ENCODE assay signal across 18 cellular contexts in genomic region chr4:113881256-113881655, GRCh38.
DNase-seq lines count a peak whose midpoint lies in the region; ATAC-seq, FAIRE-seq and TF ChIP-seq lines count a peak whose summit lies in the region.
"Had no signal": no experiment of that assay in that cellular context is flagged by ENCODE, and none has a peak within 500 bp of the region (broad histone marks: within the 10 kb centered on the region; RNA-seq: fewer than 3 reads in every experiment).

No MANE protein-coding gene starts in this region.

- POLR2A ChIA-PET in Panc1 (lab: Charles Lee): no interaction called here
- POLR2A ChIA-PET in H1 (lab: Charles Lee; ENCODE audit: partially characterized antibody): no interaction called here

- H3K14ac ChIP-seq in H1 (ENCODE audit: insufficient read length): no peak overlapping the region

- no peak for FAIRE-seq in H1 (lab: Jason Lieb, UNC)

- no peak for TF ChIP-seq EP300 in H1 (IDR thresholded peaks at IDR 0.05; ENCODE audit: borderline replicate concordance in 1 of 2, low read depth in 2 of 2, low read length in 2 of 2)

- no peak overlapping the region for H2BK5ac ChIP-seq in H1 (ENCODE audit: low read depth, low read length)

- intact Hi-C loops in Panc1 (cut with micrococcal nuclease; ENCODE audit: unreplicated experiment) (no loop called here), adrenal gland (cut with DNase I) (no loop called here)

- no peak overlapping the region for H4K91ac ChIP-seq in H1 (replicated peaks; ENCODE audit: insufficient read length, low read length)

- H4K20me1 ChIP-seq in H1 (replicated peaks in 1 of 2; ENCODE audit: control insufficient read depth in 1 of 2, insufficient read depth in 2 of 2, low read length in 2 of 2): no peaks in the 10 kb centered on the region
- H4K20me1 ChIP-seq in osteoblast (ENCODE audit: insufficient read depth, low read length): no peaks in the 10 kb centered on the region

- TF ChIP-seq CTCF in Panc1 (IDR thresholded peaks at IDR 0.05): no peak
- TF ChIP-seq CTCF in H1 (IDR thresholded peaks at IDR 0.05; ENCODE audit: control extremely low read depth in 1 of 3, insufficient read depth in 1 of 3, low read depth in 1 of 3, low read length in 3 of 3): no peak
- no peak for TF ChIP-seq CTCF in osteoblast (IDR thresholded peaks at IDR 0.05; ENCODE audit: extremely low read depth, low read depth, low read length)
- no peak for TF ChIP-seq CTCF in adrenal gland (IDR thresholded peaks at IDR 0.05)

- no peak overlapping the region for H2AK5ac ChIP-seq in H1 (ENCODE audit: low read depth, low read length)

- ATAC-seq in Panc1: no peak
- ATAC-seq: left colon; stimulated activated naive B cell treated with anti-CD40 and anti-IgM and Interleukin-4, amounts not matched to agents 10 μg/mL and 1 μg/mL and 100 μg/mL, for 72 hours had no signal

- H2BK15ac ChIP-seq in H1 (ENCODE audit: low read length): no peak overlapping the region

- no peak overlapping the region for H2BK12ac ChIP-seq in H1 (ENCODE audit: low read depth, low read length)

- no peak overlapping the region for H3K27ac ChIP-seq in Panc1 (ENCODE audit: low read length)
- H3K27ac ChIP-seq in H1 (ENCODE audit: low read depth, low read length): no peak overlapping the region
- H3K27ac ChIP-seq in osteoblast (ENCODE audit: low read depth, low read length): peak overlapping the region; percentile 2
- H3K27ac ChIP-seq in adrenal gland: no peak overlapping the region
- H3K27ac ChIP-seq: neural progenitor cell, SK-N-MC, tibial nerve had no signal

- H3K79me1 ChIP-seq in H1 (ENCODE audit: low read depth, low read length): no peaks in the 10 kb centered on the region

- H3K36me3 ChIP-seq in Panc1 (ENCODE audit: control insufficient read depth, insufficient read depth, low read length) (no peaks in the 10 kb centered on the region), H1 (ENCODE audit: control insufficient read depth in 2 of 4, insufficient read depth in 4 of 4, low read length in 3 of 4) (no peaks in the 10 kb centered on the region), osteoblast (ENCODE audit: insufficient read depth, low read length) (no peaks in the 10 kb centered on the region), adrenal gland (replicated peaks in 1 of 2) (no peaks in the 10 kb centered on the region)
- H3K36me3 ChIP-seq: BE2C, neural progenitor cell, tibial nerve had no signal

- H3K23me2 ChIP-seq in H1 (ENCODE audit: low read depth, low read length): no peaks in the 10 kb centered on the region

- H3K79me2 ChIP-seq in H1 (ENCODE audit: control insufficient read depth in 1 of 2, insufficient read depth in 2 of 2, low read length in 2 of 2) (no peaks in the 10 kb centered on the region), osteoblast (ENCODE audit: insufficient read depth, low read length) (no peaks in the 10 kb centered on the region)

- DNase-seq in HT1080 (ENCODE audit: low read depth): peak; percentile 38
- peak; percentile 5 for DNase-seq in Panc1 (ENCODE audit: low read depth, low spot score)
- no peak for DNase-seq in H1 (ENCODE audit: low read depth in 1 of 2, low spot score in 2 of 2)
- DNase-seq in osteoblast (ENCODE audit: insufficient read length, low spot score, missing footprints): peak; percentile 47
- DNase-seq in adrenal gland: no peak
- DNase-seq in NCI-H2029 treated with DMSO at 0.1 percent for 48 hours (lab: John Stamatoyannopoulos, UW): no peak
- DNase-seq in Kasumi-1 (lab: John Stamatoyannopoulos, UW): no peak
- DNase-seq in stimulated activated CD4-positive, alpha-beta T cell treated with anti-CD3 and anti-CD28 coated beads, Interleukin-2, amount 100 ng/mL, for 48 hours: no peak
- DNase-seq: activated CD4-positive, alpha-beta T cell treated with anti-CD3 and anti-CD28 coated beads for 48 hours; activated naive CD4-positive, alpha-beta T cell; BE2C; foreskin melanocyte; GOT3; left colon; stimulated activated naive B cell treated with anti-CD40 and anti-IgM and Interleukin-4, amounts not matched to agents 10 μg/mL and 1 μg/mL and 100 μg/mL, for 72 hours had no signal

- in situ Hi-C loops in Panc1 (cut with HindIII; ENCODE audit: low pct_unique_long_range_greater_than_20kb, low sequenced_read_pairs): no loop called here

- no peak overlapping the region for H4K8ac ChIP-seq in H1 (ENCODE audit: extremely low read depth, insufficient read depth, low read length)

- no peak overlapping the region for H3K23ac ChIP-seq in H1 (ENCODE audit: insufficient read length)

- H3K9me3 ChIP-seq in Panc1 (ENCODE audit: control insufficient read depth, insufficient read depth, low read depth, low read length): no peaks in the 10 kb centered on the region
- no peaks in the 10 kb centered on the region for H3K9me3 ChIP-seq in H1 (ENCODE audit: insufficient read depth in 2 of 2, low read depth in 1 of 2, low read length in 1 of 2)
- H3K9me3 ChIP-seq in osteoblast (ENCODE audit: low read depth, low read length): no peaks in the 10 kb centered on the region
- no peaks in the 10 kb centered on the region for H3K9me3 ChIP-seq in adrenal gland (replicated peaks in 1 of 3)
- H3K9me3 ChIP-seq: BE2C, tibial nerve had no signal

- no peak overlapping the region for H2BK120ac ChIP-seq in H1 (replicated peaks; ENCODE audit: low read depth, low read length)

- H3K18ac ChIP-seq in H1 (ENCODE audit: extremely low read depth, low read length): no peak overlapping the region

- no peak overlapping the region for H3K4ac ChIP-seq in H1 (replicated peaks; ENCODE audit: insufficient read length, low read depth, low read length)

- no TSS peak for BruUV-seq in Panc1 (replicated peaks; lab: Mats Ljungman, UMichigan)

- H3K4me1 ChIP-seq in Panc1 (ENCODE audit: control insufficient read depth, insufficient read depth, low read length) (no peaks in the 10 kb centered on the region), H1 (replicated peaks in 1 of 4; ENCODE audit: control insufficient read depth in 3 of 4, insufficient read depth in 4 of 4, low read length in 3 of 4) (peaks cover 0 to 2% (median 0%) of the 10 kb centered on the region in 4 experiments; a peak in 2 of 7 replicates), osteoblast (ENCODE audit: insufficient read depth, low read length) (peaks cover 2% of the 10 kb centered on the region), adrenal gland (replicated peaks in 1 of 2) (no peaks in the 10 kb centered on the region)
- H3K4me1 ChIP-seq: BE2C, neural progenitor cell, tibial nerve had no signal

- no peak for TF ChIP-seq POLR2A in H1 (IDR thresholded peaks at IDR 0.05; ENCODE audit: control extremely low read depth in 1 of 2, low read depth in 2 of 2, low read length in 2 of 2)
- TF ChIP-seq POLR2A in adrenal gland (IDR thresholded peaks at IDR 0.05): no peak

- H2AFZ ChIP-seq in H1 (ENCODE audit: low read length) (peak overlapping the region; percentile 33; the same call in 1 of the 2 replicates), osteoblast (ENCODE audit: low read length) (no peak overlapping the region)
- H2AFZ ChIP-seq: neural progenitor cell had no signal

- H3K4me3 ChIP-seq in Panc1 (ENCODE audit: low read depth in 2 of 2, low read length in 2 of 2) (no peak overlapping the region), H1 (ENCODE audit: extremely low read depth in 1 of 4, insufficient read depth in 2 of 4, low read depth in 3 of 4, low read length in 4 of 4) (no peak overlapping the region), osteoblast (ENCODE audit: insufficient read depth, low read length) (no peak overlapping the region), adrenal gland (no peak overlapping the region)
- H3K4me3 ChIP-seq: neural progenitor cell, SK-N-MC, tibial nerve had no signal

- WGBS in H1 (ENCODE audit: extremely low coverage in 1 of 2, insufficient coverage in 1 of 2, insufficient read length in 1 of 2, insufficient replicate concordance in 2 of 2, low coverage in 1 of 2, low lambda C conversion rate in 2 of 2, missing lambda C conversion rate in 1 of 2), 2 experiments: 87% methylated on average over 2 of the region's 2 CpGs; no CpG with 5 or more reads in 1 of the 2 experiments
- 77 to 88% (median 82%) methylated on average over 1 to 2 of the region's 2 CpGs for WGBS in adrenal gland, 4 donors

- no peak overlapping the region for H3K9ac ChIP-seq in H1 (replicated peaks in 1 of 4; ENCODE audit: extremely low read depth in 1 of 4, low read depth in 3 of 4, low read length in 3 of 4)
- H3K9ac ChIP-seq: neural progenitor cell had no signal

- no peak overlapping the region for H3K56ac ChIP-seq in H1 (replicated peaks; ENCODE audit: insufficient read length, low read depth, low read length)

- no peak overlapping the region for H2BK20ac ChIP-seq in H1 (ENCODE audit: low read length)

- no peak overlapping the region for H4K5ac ChIP-seq in H1 (ENCODE audit: insufficient read length, low read depth, low read length)

- no peak overlapping the region for H3K4me2 ChIP-seq in H1 (ENCODE audit: insufficient read depth in 1 of 2, low read depth in 2 of 2, low read length in 2 of 2)
- no peak overlapping the region for H3K4me2 ChIP-seq in osteoblast (ENCODE audit: insufficient read depth, low read length)
- H3K4me2 ChIP-seq: neural progenitor cell had no signal

- no peaks in the 10 kb centered on the region for H3K27me3 ChIP-seq in Panc1 (ENCODE audit: control insufficient read depth, insufficient read depth, low read length)
- H3K27me3 ChIP-seq in H1 (replicated peaks in 1 of 4; ENCODE audit: control insufficient read depth in 3 of 4, extremely low read depth in 1 of 4, insufficient read depth in 3 of 4, low read length in 3 of 4): no peaks in the 10 kb centered on the region
- no peaks in the 10 kb centered on the region for H3K27me3 ChIP-seq in osteoblast (ENCODE audit: insufficient read depth, low read length)
- no peaks in the 10 kb centered on the region for H3K27me3 ChIP-seq in adrenal gland
- H3K27me3 ChIP-seq: BE2C, neural progenitor cell, tibial nerve had no signal

- no peak for TF ChIP-seq RAD21 in H1 (IDR thresholded peaks at IDR 0.05 in 1 of 2, conservative IDR thresholded peaks at IDR 0.05 in 1 of 2; ENCODE audit: low read depth in 2 of 2, low read length in 2 of 2)

- CTCF ChIA-PET in Panc1 (lab: Charles Lee): no interaction called here
- CTCF ChIA-PET in H1 (lab: Charles Lee; ENCODE audit: partially characterized antibody): interaction anchor here (1.2 kb wide), 1 partner anchor 809 kb away, joined by 3 read pairs; no protein-coding TSS in a partner anchor

TF ChIP-seq in H1, 55 proteins besides CTCF, POLR2A, EP300 and RAD21 (continues in another document):
- no peak for TF ChIP-seq NRF1 (IDR thresholded peaks at IDR 0.05; ENCODE audit: low read depth, low read length)
- TF ChIP-seq TBP (IDR thresholded peaks at IDR 0.05; ENCODE audit: low read depth, low read length): no peak
- no peak for TF ChIP-seq SRF (IDR thresholded peaks at IDR 0.05; ENCODE audit: low read depth, low read length)
- TF ChIP-seq KDM5A (IDR thresholded peaks at IDR 0.05; ENCODE audit: low read length): no peak
- no peak for TF ChIP-seq SIN3A (conservative IDR thresholded peaks at IDR 0.05 in 1 of 2, IDR thresholded peaks at IDR 0.05 in 1 of 2; ENCODE audit: low read depth in 1 of 2, low read length in 2 of 2)
- no peak for TF ChIP-seq FOSL1 (IDR thresholded peaks at IDR 0.05; ENCODE audit: insufficient read depth, low read depth, low read length)
- TF ChIP-seq MAX (IDR thresholded peaks at IDR 0.05): no peak

Comparison
In these comparisons a context has a peak if more than half of its experiments do, and no peak if none do; other contexts are left out.
1. DNase-seq: peak in HT1080 (single experiment), Panc1 (single experiment) and osteoblast (single experiment); none in H1 (0 of 2), adrenal gland (0 of 7), NCI-H2029 treated with DMSO at 0.1 percent for 48 hours (single experiment), Kasumi-1 (0 of 2) and stimulated activated CD4-positive, alpha-beta T cell treated with anti-CD3 and anti-CD28 coated beads, Interleukin-2, amount 100 ng/mL, for 48 hours (0 of 2).